In the genomic region with DNA sequence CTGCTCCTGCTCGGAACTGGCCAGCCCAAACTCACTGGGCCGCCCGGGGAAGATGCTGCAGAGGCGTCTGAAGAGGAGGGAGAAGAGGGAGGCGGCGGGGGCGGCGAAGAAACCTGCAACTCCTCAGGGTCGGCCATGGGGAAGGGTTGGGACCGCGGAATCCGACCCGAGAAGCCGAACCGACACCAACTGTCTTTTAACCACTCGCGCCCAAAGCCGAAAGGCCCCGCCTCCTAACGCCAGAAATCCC, we compare ENCODE assay signal across 1 cellular context.
TF ChIP-seq lines count a peak whose summit lies in the region.

C4orf46 (minus strand) TSS at position 223 of the 250 bp plus-strand sequence; CDS start at position 137, 86 bp downstream.

TF ChIP-seq in HEK293, 187 proteins besides CTCF, POLR2A, EP300 and RAD21 (continued from another document):
- TF ChIP-seq ATF2 (tag by site-specific recombination; IDR thresholded peaks at IDR 0.05; ENCODE audit: low read depth), result no peak
- TF ChIP-seq EGR2 (tag by site-specific recombination; IDR thresholded peaks at IDR 0.05; ENCODE audit: low read depth), result peak; percentile 42
- TF ChIP-seq ZFP37 (tag by site-specific recombination; IDR thresholded peaks at IDR 0.05), result 0 out of 2 replicates have a peak, but pooled peaks have one; percentile 45
- no peak for TF ChIP-seq ZNF514 (tag by site-specific recombination; IDR thresholded peaks at IDR 0.05)
- TF ChIP-seq HIC1 (tag by site-specific recombination; IDR thresholded peaks at IDR 0.05), result no peak
- TF ChIP-seq SETDB1 (IDR thresholded peaks at IDR 0.05; ENCODE audit: insufficient read length, low read length), result no peak
- no peak for TF ChIP-seq ZNF148 (tag by site-specific recombination; IDR thresholded peaks at IDR 0.05; ENCODE audit: borderline replicate concordance)
- no peak for TF ChIP-seq ZNF324 (tag by site-specific recombination; IDR thresholded peaks at IDR 0.05)
- no peak for TF ChIP-seq ZNF10 (tag by site-specific recombination; IDR thresholded peaks at IDR 0.05)
- no peak for TF ChIP-seq OVOL3 (tag by site-specific recombination; IDR thresholded peaks at IDR 0.05)
